1 cellular context compared by ENCODE assay signal in the genomic region with DNA sequence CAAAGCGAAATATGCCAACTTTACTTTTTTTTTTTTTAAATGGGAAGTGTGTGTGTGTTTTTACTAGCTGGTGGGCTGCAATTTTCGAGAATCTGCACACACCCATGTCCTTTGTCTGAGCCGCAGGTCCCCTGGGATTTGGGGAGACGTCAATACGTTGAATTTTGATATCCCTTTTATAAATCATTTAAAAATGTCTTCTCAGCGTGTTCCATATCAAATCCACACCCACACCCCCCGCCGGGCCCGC.
TF ChIP-seq lines count a peak whose summit lies in the region.

No MANE protein-coding gene starts in this region.

TF ChIP-seq in K562, 482 proteins besides CTCF, POLR2A, EP300 and RAD21 (continued from another document):
- TF ChIP-seq PRPF4 (IDR thresholded peaks at IDR 0.05; ENCODE audit: insufficient read depth, low read depth, low read length, poor library complexity, severe bottlenecking) = no peak
- peak; percentile 58; the same call in 1 of the 2 replicates for TF ChIP-seq ILK (tag; IDR thresholded peaks at IDR 0.05; ENCODE audit: borderline replicate concordance, low read depth)
- no peak for TF ChIP-seq BRCA1 (IDR thresholded peaks at IDR 0.05)
- TF ChIP-seq BRCA1 (CRISPR knock-in tag; IDR thresholded peaks at IDR 0.05) = no peak
- TF ChIP-seq BRD9 (IDR thresholded peaks at IDR 0.05; ENCODE audit: low read depth, partially characterized antibody) = peak; percentile 78
- TF ChIP-seq CHD7 (IDR thresholded peaks at IDR 0.05; ENCODE audit: low read depth, low read length) = no peak
- TF ChIP-seq BRF1 (IDR thresholded peaks at IDR 0.05; ENCODE audit: borderline replicate concordance, extremely low read depth, insufficient read length) = no peak
- no peak for TF ChIP-seq ZNF699 (CRISPR knock-in tag; IDR thresholded peaks at IDR 0.05; ENCODE audit: insufficient replicate concordance)
- TF ChIP-seq ZEB2 (IDR thresholded peaks at IDR 0.05) = no peak
- TF ChIP-seq BRF2 (IDR thresholded peaks at IDR 0.05; ENCODE audit: borderline replicate concordance, insufficient read depth, insufficient read length) = no peak
- TF ChIP-seq, protein P1, sequence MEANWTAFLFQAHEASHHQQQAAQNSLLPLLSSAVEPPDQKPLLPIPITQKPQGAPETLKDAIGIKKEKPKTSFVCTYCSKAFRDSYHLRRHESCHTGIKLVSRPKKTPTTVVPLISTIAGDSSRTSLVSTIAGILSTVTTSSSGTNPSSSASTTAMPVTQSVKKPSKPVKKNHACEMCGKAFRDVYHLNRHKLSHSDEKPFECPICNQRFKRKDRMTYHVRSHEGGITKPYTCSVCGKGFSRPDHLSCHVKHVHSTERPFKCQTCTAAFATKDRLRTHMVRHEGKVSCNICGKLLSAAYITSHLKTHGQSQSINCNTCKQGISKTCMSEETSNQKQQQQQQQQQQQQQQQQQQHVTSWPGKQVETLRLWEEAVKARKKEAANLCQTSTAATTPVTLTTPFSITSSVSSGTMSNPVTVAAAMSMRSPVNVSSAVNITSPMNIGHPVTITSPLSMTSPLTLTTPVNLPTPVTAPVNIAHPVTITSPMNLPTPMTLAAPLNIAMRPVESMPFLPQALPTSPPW (CRISPR knock-in tag; IDR thresholded peaks at IDR 0.05) = no peak
- no peak; a peak in 1 of 3 replicates for TF ChIP-seq CBX3 (IDR thresholded peaks at IDR 0.05; ENCODE audit: borderline replicate concordance in 1 of 2, low read length in 2 of 2)
- TF ChIP-seq ZNF668 (CRISPR knock-in tag; IDR thresholded peaks at IDR 0.05) = 0 out of 2 replicates have a peak, but pooled peaks have one; percentile 28
- TF ChIP-seq, protein P2, sequence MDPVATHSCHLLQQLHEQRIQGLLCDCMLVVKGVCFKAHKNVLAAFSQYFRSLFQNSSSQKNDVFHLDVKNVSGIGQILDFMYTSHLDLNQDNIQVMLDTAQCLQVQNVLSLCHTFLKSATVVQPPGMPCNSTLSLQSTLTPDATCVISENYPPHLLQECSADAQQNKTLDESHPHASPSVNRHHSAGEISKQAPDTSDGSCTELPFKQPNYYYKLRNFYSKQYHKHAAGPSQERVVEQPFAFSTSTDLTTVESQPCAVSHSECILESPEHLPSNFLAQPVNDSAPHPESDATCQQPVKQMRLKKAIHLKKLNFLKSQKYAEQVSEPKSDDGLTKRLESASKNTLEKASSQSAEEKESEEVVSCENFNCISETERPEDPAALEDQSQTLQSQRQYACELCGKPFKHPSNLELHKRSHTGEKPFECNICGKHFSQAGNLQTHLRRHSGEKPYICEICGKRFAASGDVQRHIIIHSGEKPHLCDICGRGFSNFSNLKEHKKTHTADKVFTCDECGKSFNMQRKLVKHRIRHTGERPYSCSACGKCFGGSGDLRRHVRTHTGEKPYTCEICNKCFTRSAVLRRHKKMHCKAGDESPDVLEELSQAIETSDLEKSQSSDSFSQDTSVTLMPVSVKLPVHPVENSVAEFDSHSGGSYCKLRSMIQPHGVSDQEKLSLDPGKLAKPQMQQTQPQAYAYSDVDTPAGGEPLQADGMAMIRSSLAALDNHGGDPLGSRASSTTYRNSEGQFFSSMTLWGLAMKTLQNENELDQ (CRISPR knock-in tag; IDR thresholded peaks at IDR 0.05; ENCODE audit: borderline replicate concordance) = no peak
- TF ChIP-seq MAFF (IDR thresholded peaks at IDR 0.05; ENCODE audit: low read length) = no peak
- TF ChIP-seq GATAD2B (IDR thresholded peaks at IDR 0.05; ENCODE audit: borderline replicate concordance) = 0 out of 2 replicates have a peak, but pooled peaks have one; percentile 22
- TF ChIP-seq DMBX1 (CRISPR knock-in tag; IDR thresholded peaks at IDR 0.05; ENCODE audit: borderline replicate concordance) = no peak
- no peak; the same call in 1 of the 2 replicates for TF ChIP-seq ZNF445 (CRISPR knock-in tag; IDR thresholded peaks at IDR 0.05; ENCODE audit: low read depth)
- TF ChIP-seq BCL6 (CRISPR knock-in tag; IDR thresholded peaks at IDR 0.05) = no peak
- TF ChIP-seq SMAD1 (IDR thresholded peaks at IDR 0.05; ENCODE audit: low read depth, low read length, partially characterized antibody) = no peak
- peak; percentile 72; the same call in 1 of the 2 replicates for TF ChIP-seq PYGO2 (tag; IDR thresholded peaks at IDR 0.05)
- TF ChIP-seq THRAP3 (IDR thresholded peaks at IDR 0.05; ENCODE audit: borderline replicate concordance) = 0 out of 2 replicates have a peak, but pooled peaks have one; percentile 96
- TF ChIP-seq E2F3 (CRISPR knock-in tag; IDR thresholded peaks at IDR 0.05) = no peak
- no peak for TF ChIP-seq RAD51 (IDR thresholded peaks at IDR 0.05; ENCODE audit: borderline replicate concordance, low read depth)
- no peak for TF ChIP-seq TRIM24 (IDR thresholded peaks at IDR 0.05)
- no peak for TF ChIP-seq THAP7 (CRISPR knock-in tag; IDR thresholded peaks at IDR 0.05)
- TF ChIP-seq BDP1 (IDR thresholded peaks at IDR 0.05; ENCODE audit: insufficient read depth, insufficient read length) = no peak
- no peak; the same call in 1 of the 2 replicates for TF ChIP-seq ZNF589 (CRISPR knock-in tag; IDR thresholded peaks at IDR 0.05; ENCODE audit: low read depth)
- TF ChIP-seq DACH1 (IDR thresholded peaks at IDR 0.05; ENCODE audit: partially characterized antibody) = no peak
- no peak for TF ChIP-seq JUNB (CRISPR knock-in tag; conservative IDR thresholded peaks at IDR 0.05)
- no peak for TF ChIP-seq XRCC4 (IDR thresholded peaks at IDR 0.05; ENCODE audit: extremely low read depth, insufficient read depth, insufficient read length)
- 0 out of 4 replicates have a peak, but pooled peaks of 1 of the 2 experiments have one; percentile 45 for TF ChIP-seq MCM7 (IDR thresholded peaks at IDR 0.05)
